9 cellular contexts compared by ENCODE assay signal in the genomic region with DNA sequence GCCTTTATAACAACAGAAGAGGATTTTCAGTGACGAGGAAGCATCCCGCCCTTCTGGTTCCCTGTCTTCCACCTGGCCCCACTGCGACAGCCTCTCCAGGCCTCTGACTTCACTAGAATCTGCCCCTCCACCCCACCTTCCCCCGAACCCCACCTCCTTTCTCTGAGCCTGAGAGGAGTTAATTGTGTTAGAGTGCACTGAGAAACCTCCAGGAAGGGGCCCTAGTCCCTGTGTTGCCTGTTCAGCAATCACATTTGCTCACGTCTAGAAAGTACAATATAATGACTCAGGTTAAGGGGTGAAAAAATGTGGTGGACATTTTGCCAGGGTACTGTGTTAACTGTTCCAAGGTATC. TPM values are rescaled to one million over a fixed set of nuclear protein-coding genes. Genes with fewer than 3 reads are reported as not detected.
DNase-seq lines count a peak whose midpoint lies in the region; ATAC-seq and TF ChIP-seq lines count a peak whose summit lies in the region.
"Had no signal": no experiment of that assay in that cellular context is flagged by ENCODE, and none has a peak within 500 bp of the region (broad histone marks: within the 10 kb centered on the region; RNA-seq: fewer than 3 reads in every experiment).

No MANE protein-coding gene starts in this region.

- H3K23me2 ChIP-seq in H9 (ENCODE audit: insufficient read length, low read depth, low read length, poor library complexity, severe bottlenecking): no peaks in the 10 kb centered on the region

- H3K4me3 Mint-ChIP-seq in H9: peak overlapping the region in 1 of 2 experiments; percentile 58; a peak in 3 of 5 replicates
- H3K4me3 Mint-ChIP-seq in central memory CD8-positive, alpha-beta T cell: peak overlapping the region; percentile 72

- no peak overlapping the region for H2BK5ac ChIP-seq in H9 (ENCODE audit: insufficient read length, low read length)

- ATAC-seq in central memory CD8-positive, alpha-beta T cell (replicated peaks; ENCODE audit: extremely low read depth, poor library complexity, severe bottlenecking): peak; percentile 20
- ATAC-seq in HG03097 (IDR thresholded peaks at IDR 0.05; ENCODE audit: low FRiP score, unreplicated experiment): no peak
- ATAC-seq in GM18511 (IDR thresholded peaks at IDR 0.05; ENCODE audit: unreplicated experiment): no peak
- ATAC-seq in GM21576 (IDR thresholded peaks at IDR 0.05; ENCODE audit: unreplicated experiment): no peak

- TF ChIP-seq POLR2A in uterus (IDR thresholded peaks at IDR 0.05): no peak

- H3K56ac ChIP-seq in H9 (ENCODE audit: insufficient read length, low read depth, low read length): no peak overlapping the region

- intact Hi-C loops in uterus (cut with DNase I; ENCODE audit: low total_unique reads): no loop called here

- H3K4me1 ChIP-seq in H9 (ENCODE audit: insufficient read depth, low read length) (peaks cover 7% of the 10 kb centered on the region; the same call in 1 of the 2 replicates), osteoblast (ENCODE audit: insufficient read depth, low read length) (peaks cover 4% of the 10 kb centered on the region), uterus (no peaks in the 10 kb centered on the region)

- H3K18ac ChIP-seq in H9 (ENCODE audit: insufficient read length, low read depth, low read length): no peak overlapping the region

- no peak overlapping the region for H4K91ac ChIP-seq in H9 (ENCODE audit: insufficient read length, low read depth, low read length)

- H2BK20ac ChIP-seq in H9 (ENCODE audit: low read depth, low read length, poor library complexity, severe bottlenecking): no peak overlapping the region

- H2BK12ac ChIP-seq in H9 (ENCODE audit: insufficient read length, low read depth, low read length): no peak overlapping the region

- H3K36me3 ChIP-seq in osteoblast (ENCODE audit: insufficient read depth, low read length): no peaks in the 10 kb centered on the region
- no peaks in the 10 kb centered on the region for H3K36me3 ChIP-seq in uterus

- no peak overlapping the region for H3T11ph ChIP-seq in H9 (ENCODE audit: low read length)

- H3K4me2 ChIP-seq in H9 (ENCODE audit: insufficient read depth, insufficient read length, low read length) (peak overlapping the region; percentile 30), osteoblast (ENCODE audit: insufficient read depth, low read length) (no peak overlapping the region)

- H3K79me2 ChIP-seq in H9 (ENCODE audit: insufficient read depth, low read length): no peaks in the 10 kb centered on the region; the same call in 1 of the 2 replicates
- peaks cover 91% of the 10 kb centered on the region for H3K79me2 ChIP-seq in osteoblast (ENCODE audit: insufficient read depth, low read length)

- no peak overlapping the region for H3K9ac ChIP-seq in H9 (ENCODE audit: extremely low read depth, insufficient read length, low read length)

- no peaks in the 10 kb centered on the region for H3K9me3 ChIP-seq in H9 (ENCODE audit: control insufficient read depth, low read depth, low read length)
- no peaks in the 10 kb centered on the region for H3K9me3 ChIP-seq in osteoblast (ENCODE audit: low read depth, low read length)
- H3K9me3 ChIP-seq in uterus: no peaks in the 10 kb centered on the region

- H3K4me3 ChIP-seq in osteoblast (ENCODE audit: insufficient read depth, low read length) (no peak overlapping the region), uterus (no peak overlapping the region)

- H4K5ac ChIP-seq in H9 (ENCODE audit: insufficient read length, low read depth, low read length): no peak overlapping the region

- no peak overlapping the region for H3K14ac ChIP-seq in H9 (ENCODE audit: insufficient read depth, low read length)

- no CpG with 5 or more reads among the region's 5 CpGs for WGBS in H9 (ENCODE audit: extremely low coverage, insufficient read length, low lambda C conversion rate)

- H3K4me1 Mint-ChIP-seq in H9: peaks cover 40 to 58% of the 10 kb centered on the region in 2 experiments
- H3K4me1 Mint-ChIP-seq in central memory CD8-positive, alpha-beta T cell: peaks cover 75% of the 10 kb centered on the region

- no peak for TF ChIP-seq CTCF in H9 (conservative IDR thresholded peaks at IDR 0.05)
- TF ChIP-seq CTCF in osteoblast (IDR thresholded peaks at IDR 0.05; ENCODE audit: extremely low read depth, low read depth, low read length): no peak
- TF ChIP-seq CTCF in uterus (IDR thresholded peaks at IDR 0.05): no peak

- peak overlapping the region in 1 of 3 experiments; percentile 92; a peak in 1 of 7 replicates for H3K27ac Mint-ChIP-seq in H9
- H3K27ac Mint-ChIP-seq in central memory CD8-positive, alpha-beta T cell (ENCODE audit: low read depth): peak overlapping the region; percentile 92

- H3K27me3 Mint-ChIP-seq in H9 (ENCODE audit: low read depth): no peaks in the 10 kb centered on the region; the same call in 1 of the 2 replicates
- no peaks in the 10 kb centered on the region for H3K27me3 Mint-ChIP-seq in central memory CD8-positive, alpha-beta T cell

- H3K23ac ChIP-seq in H9 (ENCODE audit: insufficient read length, low read depth, low read length): no peak overlapping the region

- H4K8ac ChIP-seq in H9 (replicated peaks; ENCODE audit: insufficient read length, low read depth, low read length): no peak overlapping the region

- H3K4ac ChIP-seq in H9 (ENCODE audit: low read depth, low read length): no peak overlapping the region

- H3K9me3 Mint-ChIP-seq in H9: no peaks in the 10 kb centered on the region; a peak in 1 of 5 replicates
- no peaks in the 10 kb centered on the region for H3K9me3 Mint-ChIP-seq in central memory CD8-positive, alpha-beta T cell

- DNase-seq in H9 (no peak), NCI-H2227 (lab: John Stamatoyannopoulos, UW; ENCODE audit: unreplicated experiment) (peak; percentile 65), osteoblast (ENCODE audit: insufficient read length, low spot score, missing footprints) (peak; percentile 27), uterus (no peak)
- DNase-seq in central memory CD8-positive, alpha-beta T cell (ENCODE audit: low spot score in 2 of 2): no peak
- DNase-seq: NCI-H1694 had no signal

- no peaks in the 10 kb centered on the region for H3K36me3 Mint-ChIP-seq in H9 (ENCODE audit: insufficient read depth in 1 of 3, low read depth in 3 of 3)
- H3K36me3 Mint-ChIP-seq in central memory CD8-positive, alpha-beta T cell (ENCODE audit: insufficient read depth): peaks cover 13% of the 10 kb centered on the region

- H4K20me1 ChIP-seq in H9 (ENCODE audit: control insufficient read depth, insufficient read depth, insufficient read length) (peaks cover 4% of the 10 kb centered on the region), osteoblast (ENCODE audit: insufficient read depth, low read length) (peaks cover 29% of the 10 kb centered on the region)

- H2AFZ ChIP-seq in H9 (ENCODE audit: low read length) (no peak overlapping the region), osteoblast (ENCODE audit: low read length) (no peak overlapping the region)

- no peaks in the 10 kb centered on the region; the same call in 1 of the 2 replicates for H3K27me3 ChIP-seq in H9 (ENCODE audit: insufficient read depth, low read length)
- no peaks in the 10 kb centered on the region for H3K27me3 ChIP-seq in osteoblast (ENCODE audit: insufficient read depth, low read length)
- H3K27me3 ChIP-seq in uterus: no peaks in the 10 kb centered on the region

- no peak overlapping the region for H2BK15ac ChIP-seq in H9 (ENCODE audit: low read depth, low read length)

- H3K79me1 ChIP-seq in H9 (ENCODE audit: insufficient read depth, low read depth, low read length, poor library complexity, severe bottlenecking): no peaks in the 10 kb centered on the region

- H3K27ac ChIP-seq in H9 (ENCODE audit: insufficient read length, low read depth, low read length) (no peak overlapping the region), osteoblast (ENCODE audit: low read depth, low read length) (no peak overlapping the region), uterus (no peak overlapping the region)

- no peak overlapping the region for H2AK5ac ChIP-seq in H9 (ENCODE audit: insufficient read length, low read length)

- no peak overlapping the region for H2BK120ac ChIP-seq in H9 (ENCODE audit: low read depth, low read length, poor library complexity, severe bottlenecking)

RNA-seq across cellular contexts. Expression of a gene that starts 38.8 kb away (rescaled TPM):
- total RNA-seq in H9 (2021) (10.6 and 11.4 TPM in 2 replicates), osteoblast (9.1 and 10.9 TPM in 2 replicates), uterus (10 to 100 TPM in 1 of 4 donors, 1 to 10 TPM in 3; 2.1 to 22.1 (median 7.1) TPM)

Comparison
In these comparisons a context has a peak if more than half of its experiments do, and no peak if none do; other contexts are left out.
1. DNase-seq: peak in NCI-H2227 (single experiment) and osteoblast (single experiment); none in H9 (single experiment), central memory CD8-positive, alpha-beta T cell (0 of 2) and uterus (0 of 2).